ENCODE assay signal across 1 cellular context in genomic region chr12:25433024-25433423, GRCh38.
TF ChIP-seq lines count a peak whose summit lies in the region.

No MANE protein-coding gene starts in this region.

TF ChIP-seq in IMR-90, 13 proteins besides CTCF, POLR2A, EP300 and RAD21:
- TF ChIP-seq FOS (IDR thresholded peaks at IDR 0.05; ENCODE audit: low read depth, low read length) (no peak), MXI1 (IDR thresholded peaks at IDR 0.05; ENCODE audit: borderline replicate concordance, low read depth, low read length) (no peak)
TF ChIP-seq in IMR-90: peak in this region for 0.
